8 cellular contexts compared by ENCODE assay signal in the genomic region with DNA sequence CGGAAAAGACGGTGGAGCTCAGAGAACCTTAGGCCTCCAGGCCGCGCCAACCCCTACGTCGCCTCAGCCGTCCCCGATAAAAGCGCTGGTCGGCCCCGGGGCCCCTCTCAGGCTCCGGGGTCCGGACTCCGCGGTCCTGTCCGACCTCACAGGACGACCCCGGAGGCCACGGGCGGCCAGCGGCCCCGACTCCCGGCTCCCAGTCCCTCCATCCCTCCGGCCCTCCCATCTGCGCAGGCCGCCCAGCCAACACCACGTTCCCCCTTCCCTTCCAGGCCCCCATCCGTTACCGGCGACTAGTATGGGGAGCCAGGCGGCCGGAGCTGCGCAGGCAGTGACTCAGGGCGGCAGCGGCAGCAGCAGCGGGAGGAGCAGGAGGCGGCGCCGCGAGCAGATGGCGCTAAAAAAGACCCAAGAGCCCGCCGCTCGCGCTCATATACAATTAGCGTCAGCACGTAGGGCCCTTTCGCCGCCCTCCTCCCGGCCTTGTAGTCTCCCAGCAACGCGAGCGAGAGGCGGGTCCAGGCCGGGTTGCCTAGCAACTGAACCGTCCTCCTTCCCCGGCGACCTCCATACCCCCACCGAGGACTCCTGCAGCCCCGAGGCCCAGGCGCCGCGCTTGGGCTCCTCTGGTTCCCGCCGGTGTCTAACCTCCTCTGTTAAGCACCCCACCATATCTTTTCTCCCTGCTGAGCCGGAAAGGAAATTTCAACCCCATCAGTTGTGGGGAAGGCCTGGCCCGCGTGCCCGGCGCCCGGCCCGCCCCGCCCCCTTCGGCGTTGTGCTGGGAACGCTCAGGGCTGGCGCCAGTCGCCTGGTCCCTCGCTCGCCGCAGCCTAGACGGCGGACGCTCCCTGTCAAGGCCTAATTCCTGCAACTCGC. TPM values are rescaled to one million over a fixed set of nuclear protein-coding genes. Genes with fewer than 3 reads are reported as not detected.
DNase-seq lines count a peak whose midpoint lies in the region; ATAC-seq and TF ChIP-seq lines count a peak whose summit lies in the region.

A gene with protein sequence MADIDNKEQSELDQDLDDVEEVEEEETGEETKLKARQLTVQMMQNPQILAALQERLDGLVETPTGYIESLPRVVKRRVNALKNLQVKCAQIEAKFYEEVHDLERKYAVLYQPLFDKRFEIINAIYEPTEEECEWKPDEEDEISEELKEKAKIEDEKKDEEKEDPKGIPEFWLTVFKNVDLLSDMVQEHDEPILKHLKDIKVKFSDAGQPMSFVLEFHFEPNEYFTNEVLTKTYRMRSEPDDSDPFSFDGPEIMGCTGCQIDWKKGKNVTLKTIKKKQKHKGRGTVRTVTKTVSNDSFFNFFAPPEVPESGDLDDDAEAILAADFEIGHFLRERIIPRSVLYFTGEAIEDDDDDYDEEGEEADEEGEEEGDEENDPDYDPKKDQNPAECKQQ (minus strand): TSS at position 409 of the 882 bp plus-strand sequence. CDS start 10,466 bp downstream, outside the sequence.

- no peaks in the 10 kb centered on the region for H3K27me3 ChIP-seq in spleen (replicated peaks in 1 of 7)

- peaks cover 11% of the 10 kb centered on the region for H3K36me3 Mint-ChIP-seq in WTC11
- H3K36me3 Mint-ChIP-seq in immature natural killer cell, result no peaks in the 10 kb centered on the region

- H3K4me1 ChIP-seq in spleen, result peaks cover 14 to 66% (median 54%) of the 10 kb centered on the region in 6 donors

- POLR2A ChIA-PET in AG04449 (lab: Yijun Ruan, JAX) (interaction anchor here (0.7 to 1.3 kb wide), 3 partner anchors 53 to 793 kb away, joined by 3 read pairs; a partner anchor contains a TSS), WTC11 (lab: Charles Lee) (interaction anchor here (0.8 to 1.9 kb wide), 3 partner anchors 10 to 802 kb away, joined by 3 to 6 read pairs (median 3); no protein-coding TSS in a partner anchor)

- H3K4me3 ChIP-seq in AG04449 (ENCODE audit: low read depth, low read length) (peak within 1 kb of the TSS; percentile 80), cardiac fibroblast (replicated peaks in 1 of 2; ENCODE audit: low read depth in 2 of 2, low read length in 2 of 2) (peak within 1 kb of the TSS; percentile 82 to 86), spleen (peak within 1 kb of the TSS; percentile 70 to 93 (median 87))

- no peak for TF ChIP-seq CTCF in AG04449 (IDR thresholded peaks at IDR 0.05; ENCODE audit: insufficient read depth, low read length, missing control alignments)
- TF ChIP-seq CTCF in WTC11 (IDR thresholded peaks at IDR 0.05), result no peak
- TF ChIP-seq CTCF in cardiac fibroblast (IDR thresholded peaks at IDR 0.05; ENCODE audit: low read depth, low read length), result no peak
- peak in 1 of 11 experiments; percentile 40 for TF ChIP-seq CTCF in spleen (IDR thresholded peaks at IDR 0.05 in 8 of 11, conservative IDR thresholded peaks at IDR 0.05 in 3 of 11)

- 0 to 1% (median 1%) methylated on average over 53 to 85 of the region's 85 CpGs for WGBS in spleen, 5 donors

- no peaks in the 10 kb centered on the region for H3K36me3 ChIP-seq in spleen

- H3K4me3 Mint-ChIP-seq in WTC11, result peak within 1 kb of the TSS; percentile 94
- H3K4me3 Mint-ChIP-seq in immature natural killer cell, result peak within 1 kb of the TSS; percentile 94 to 98 (median 97)

- CTCF ChIA-PET in AG04449 (lab: Yijun Ruan, JAX) (interaction anchor here (1.0 kb wide), 1 partner anchor 325 kb away, joined by 3 read pairs; no protein-coding TSS in a partner anchor), WTC11 (lab: Charles Lee) (interaction anchor here (1.0 kb wide), 1 partner anchor 34 kb away, joined by 3 read pairs; no protein-coding TSS in a partner anchor)

- H3K9me3 ChIP-seq in spleen, result no peaks in the 10 kb centered on the region

- ATAC-seq in GM18907 (IDR thresholded peaks at IDR 0.05; ENCODE audit: unreplicated experiment) (peak; percentile 96), HG03159 (IDR thresholded peaks at IDR 0.05; ENCODE audit: unreplicated experiment) (peak; percentile 94), WTC11 (peak; percentile 84)

- peaks cover 41% of the 10 kb centered on the region for H3K4me1 Mint-ChIP-seq in WTC11
- H3K4me1 Mint-ChIP-seq in immature natural killer cell, result peaks cover 30 to 60% of the 10 kb centered on the region in 2 donors

- DNase-seq in AG04449 (ENCODE audit: low read depth, low spot score), result peak; percentile 87
- DNase-seq in NCI-H2227 treated with DMSO at 0.1 percent for 48 hours (lab: John Stamatoyannopoulos, UW), result peak; percentile 97
- peak; percentile 98 for DNase-seq in WTC11 (ENCODE audit: low spot score)
- DNase-seq in cardiac fibroblast (ENCODE audit: low read depth in 2 of 2), result peak; percentile 99
- peak; percentile 97 for DNase-seq in immature natural killer cell
- peak; percentile 99 for DNase-seq in spleen

- peak within 1 kb of the TSS; percentile 94 to 99 (median 98) for H3K27ac ChIP-seq in spleen

- H3K27ac Mint-ChIP-seq in WTC11 (peak within 1 kb of the TSS; percentile 99), immature natural killer cell (peak within 1 kb of the TSS; percentile 98 to 99 (median 99))

- no peaks in the 10 kb centered on the region for H3K9me3 Mint-ChIP-seq in WTC11
- H3K9me3 Mint-ChIP-seq in immature natural killer cell, result no peaks in the 10 kb centered on the region

- H3K27me3 Mint-ChIP-seq in WTC11 (ENCODE audit: low read depth), result peaks cover 3% of the 10 kb centered on the region; the same call in 1 of the 2 replicates
- peaks cover 11 to 18% (median 13%) of the 10 kb centered on the region in 3 donors for H3K27me3 Mint-ChIP-seq in immature natural killer cell (ENCODE audit: low read depth in 3 of 3)

- intact Hi-C loops in spleen (cut with DNase I; ENCODE audit: low total_unique reads), result loop anchor here (10.0 kb wide), 2 partner anchors 260 to 470 kb away; a partner anchor contains a TSS

- peak in 2 of 3 donors; percentile 79 to 96 for TF ChIP-seq POLR2A in spleen (IDR thresholded peaks at IDR 0.05)

TF ChIP-seq in WTC11, 78 proteins besides CTCF, POLR2A, EP300 and RAD21 (continues in another document):
- TF ChIP-seq GTF2I (CRISPR knock-in tag; conservative IDR thresholded peaks at IDR 0.05) (no peak), ZNF263 (CRISPR knock-in tag; IDR thresholded peaks at IDR 0.05; ENCODE audit: low read depth) (peak; percentile 53; the same call in 1 of the 2 replicates), ZNF416 (CRISPR knock-in tag; IDR thresholded peaks at IDR 0.05) (no peak), RORB (CRISPR knock-in tag; IDR thresholded peaks at IDR 0.05) (no peak; the same call in 1 of the 2 replicates), SMAD3 (CRISPR knock-in tag; IDR thresholded peaks at IDR 0.05; ENCODE audit: borderline replicate concordance) (0 out of 2 replicates have a peak, but pooled peaks have one; percentile 47), SOX15 (CRISPR knock-in tag; IDR thresholded peaks at IDR 0.05) (no peak), NR1H2 (CRISPR knock-in tag; IDR thresholded peaks at IDR 0.05) (no peak), ZNF138 (CRISPR knock-in tag; conservative IDR thresholded peaks at IDR 0.05) (peak; percentile 7; the same call in 1 of the 2 replicates), NR3C1 (CRISPR knock-in tag; conservative IDR thresholded peaks at IDR 0.05; ENCODE audit: low read depth) (no peak)
- TF ChIP-seq, protein P1, sequence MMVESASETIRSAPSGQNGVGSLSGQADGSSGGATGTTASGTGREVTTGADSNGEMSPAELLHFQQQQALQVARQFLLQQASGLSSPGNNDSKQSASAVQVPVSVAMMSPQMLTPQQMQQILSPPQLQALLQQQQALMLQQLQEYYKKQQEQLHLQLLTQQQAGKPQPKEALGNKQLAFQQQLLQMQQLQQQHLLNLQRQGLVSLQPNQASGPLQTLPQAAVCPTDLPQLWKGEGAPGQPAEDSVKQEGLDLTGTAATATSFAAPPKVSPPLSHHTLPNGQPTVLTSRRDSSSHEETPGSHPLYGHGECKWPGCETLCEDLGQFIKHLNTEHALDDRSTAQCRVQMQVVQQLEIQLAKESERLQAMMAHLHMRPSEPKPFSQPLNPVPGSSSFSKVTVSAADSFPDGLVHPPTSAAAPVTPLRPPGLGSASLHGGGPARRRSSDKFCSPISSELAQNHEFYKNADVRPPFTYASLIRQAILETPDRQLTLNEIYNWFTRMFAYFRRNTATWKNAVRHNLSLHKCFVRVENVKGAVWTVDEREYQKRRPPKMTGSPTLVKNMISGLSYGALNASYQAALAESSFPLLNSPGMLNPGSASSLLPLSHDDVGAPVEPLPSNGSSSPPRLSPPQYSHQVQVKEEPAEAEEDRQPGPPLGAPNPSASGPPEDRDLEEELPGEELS (CRISPR knock-in tag; IDR thresholded peaks at IDR 0.05), result peak; percentile 60; the same call in 1 of the 2 replicates
- TF ChIP-seq, protein P2, sequence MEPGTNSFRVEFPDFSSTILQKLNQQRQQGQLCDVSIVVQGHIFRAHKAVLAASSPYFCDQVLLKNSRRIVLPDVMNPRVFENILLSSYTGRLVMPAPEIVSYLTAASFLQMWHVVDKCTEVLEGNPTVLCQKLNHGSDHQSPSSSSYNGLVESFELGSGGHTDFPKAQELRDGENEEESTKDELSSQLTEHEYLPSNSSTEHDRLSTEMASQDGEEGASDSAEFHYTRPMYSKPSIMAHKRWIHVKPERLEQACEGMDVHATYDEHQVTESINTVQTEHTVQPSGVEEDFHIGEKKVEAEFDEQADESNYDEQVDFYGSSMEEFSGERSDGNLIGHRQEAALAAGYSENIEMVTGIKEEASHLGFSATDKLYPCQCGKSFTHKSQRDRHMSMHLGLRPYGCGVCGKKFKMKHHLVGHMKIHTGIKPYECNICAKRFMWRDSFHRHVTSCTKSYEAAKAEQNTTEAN (CRISPR knock-in tag; IDR thresholded peaks at IDR 0.05), result no peak
- TF ChIP-seq, protein P3, sequence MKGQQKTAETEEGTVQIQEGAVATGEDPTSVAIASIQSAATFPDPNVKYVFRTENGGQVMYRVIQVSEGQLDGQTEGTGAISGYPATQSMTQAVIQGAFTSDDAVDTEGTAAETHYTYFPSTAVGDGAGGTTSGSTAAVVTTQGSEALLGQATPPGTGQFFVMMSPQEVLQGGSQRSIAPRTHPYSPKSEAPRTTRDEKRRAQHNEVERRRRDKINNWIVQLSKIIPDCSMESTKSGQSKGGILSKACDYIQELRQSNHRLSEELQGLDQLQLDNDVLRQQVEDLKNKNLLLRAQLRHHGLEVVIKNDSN (CRISPR knock-in tag; IDR thresholded peaks at IDR 0.05), result peak; percentile 45
- TF ChIP-seq, protein P4, sequence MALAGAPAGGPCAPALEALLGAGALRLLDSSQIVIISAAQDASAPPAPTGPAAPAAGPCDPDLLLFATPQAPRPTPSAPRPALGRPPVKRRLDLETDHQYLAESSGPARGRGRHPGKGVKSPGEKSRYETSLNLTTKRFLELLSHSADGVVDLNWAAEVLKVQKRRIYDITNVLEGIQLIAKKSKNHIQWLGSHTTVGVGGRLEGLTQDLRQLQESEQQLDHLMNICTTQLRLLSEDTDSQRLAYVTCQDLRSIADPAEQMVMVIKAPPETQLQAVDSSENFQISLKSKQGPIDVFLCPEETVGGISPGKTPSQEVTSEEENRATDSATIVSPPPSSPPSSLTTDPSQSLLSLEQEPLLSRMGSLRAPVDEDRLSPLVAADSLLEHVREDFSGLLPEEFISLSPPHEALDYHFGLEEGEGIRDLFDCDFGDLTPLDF (CRISPR knock-in tag; IDR thresholded peaks at IDR 0.05), result no peak

RNA-seq across cellular contexts. Expression of the gene that starts here (rescaled TPM):
- total RNA-seq in WTC11 (2021), result 946 to 1,010 TPM (median 968 TPM) in 3 replicates
- polyA plus RNA-seq in immature natural killer cell, result 100 to 1,000 TPM in 1 of 3 donors, 10 to 100 TPM in 2; 66.9 to 108 (median 90.2) TPM
- 100 to 1,000 TPM; 353 to 460 (median 404) TPM for total RNA-seq in spleen
- polyA plus RNA-seq in spleen, result 100 to 1,000 TPM; 354 to 533 (median 456) TPM

Comparison
In these comparisons a context has a peak if more than half of its experiments do, and no peak if none do; other contexts are left out.
1. Peak in every context shown above with its lines: DNase-seq, ATAC-seq, H3K4me3 ChIP-seq and H3K27ac ChIP-seq.